ENCODE assay signal across 1 cellular context in genomic region chr17:28865946-28866752, GRCh38.
A peak's percentile ranks its signal among the peaks of the same experiment; 100 is the strongest.
TF ChIP-seq lines count a peak whose summit lies in the region.

No MANE protein-coding gene starts in this region.

TF ChIP-seq in K562, 482 proteins besides CTCF, POLR2A, EP300 and RAD21 (continued from another document and continues in another):
- TF ChIP-seq ZNF407 (IDR thresholded peaks at IDR 0.05; ENCODE audit: low read depth): peak; percentile 9; the same call in 1 of the 2 replicates
- TF ChIP-seq TEAD4 (IDR thresholded peaks at IDR 0.05; ENCODE audit: low read length): no peak
- no peak for TF ChIP-seq TEAD4 (CRISPR knock-in tag; IDR thresholded peaks at IDR 0.05; ENCODE audit: borderline replicate concordance)
- TF ChIP-seq TCF7 (IDR thresholded peaks at IDR 0.05; ENCODE audit: borderline replicate concordance): no peak
- peak; percentile 67 for TF ChIP-seq ZBTB40 (IDR thresholded peaks at IDR 0.05)
- no peak for TF ChIP-seq ZBTB40 (CRISPR knock-in tag; IDR thresholded peaks at IDR 0.05)
- TF ChIP-seq YY1 (IDR thresholded peaks at IDR 0.05; ENCODE audit: borderline replicate concordance in 1 of 3, control insufficient read depth in 1 of 3, extremely low read depth in 1 of 3, insufficient read depth in 3 of 3, insufficient read length in 1 of 3, insufficient replicate concordance in 2 of 3, low read depth in 1 of 3, low read length in 2 of 3): no peak
- TF ChIP-seq CEBPG (CRISPR knock-in tag; IDR thresholded peaks at IDR 0.05): no peak
- no peak for TF ChIP-seq CEBPG (tag; conservative IDR thresholded peaks at IDR 0.05 in 1 of 2, IDR thresholded peaks at IDR 0.05 in 1 of 2)
- TF ChIP-seq ZNF778 (CRISPR knock-in tag; IDR thresholded peaks at IDR 0.05): no peak
- TF ChIP-seq CGGBP1 (CRISPR knock-in tag; IDR thresholded peaks at IDR 0.05): no peak
- no peak for TF ChIP-seq U2AF1 (optimal IDR thresholded peaks at IDR 0.05; ENCODE audit: low read depth, low read length)
- peak; percentile 66; the same call in 1 of the 2 replicates for TF ChIP-seq ETV1 (tag; conservative IDR thresholded peaks at IDR 0.05; ENCODE audit: low read depth)
- peak; percentile 58 for TF ChIP-seq SMARCE1 (IDR thresholded peaks at IDR 0.05)
- TF ChIP-seq RB1 (IDR thresholded peaks at IDR 0.05; ENCODE audit: low read depth): no peak
- no peak for TF ChIP-seq ZBTB8A (IDR thresholded peaks at IDR 0.05; ENCODE audit: partially characterized antibody)
- no peak for TF ChIP-seq GABPB2 (CRISPR knock-in tag; conservative IDR thresholded peaks at IDR 0.05)
- TF ChIP-seq EHMT2 (IDR thresholded peaks at IDR 0.05): no peak; the same call in 1 of the 2 replicates
- peak; percentile 30; the same call in 1 of the 2 replicates for TF ChIP-seq ADNP (tag; IDR thresholded peaks at IDR 0.05)
- no peak for TF ChIP-seq PRPF4 (IDR thresholded peaks at IDR 0.05; ENCODE audit: insufficient read depth, low read depth, low read length, poor library complexity, severe bottlenecking)
- no peak for TF ChIP-seq CREBBP (IDR thresholded peaks at IDR 0.05; ENCODE audit: low read depth, low read length)
- TF ChIP-seq ELK1 (CRISPR knock-in tag; IDR thresholded peaks at IDR 0.05): no peak
- no peak for TF ChIP-seq RFX5 (IDR thresholded peaks at IDR 0.05; ENCODE audit: low read depth, low read length)
- no peak for TF ChIP-seq ZMIZ1 (IDR thresholded peaks at IDR 0.05; ENCODE audit: low read depth in 2 of 2, low read length in 2 of 2)
- no peak for TF ChIP-seq E2F6 (IDR thresholded peaks at IDR 0.05; ENCODE audit: borderline replicate concordance in 1 of 2, extremely low read depth in 1 of 2, insufficient read depth in 1 of 2, insufficient read length in 1 of 2, low read depth in 1 of 2, low read length in 1 of 2, poor library complexity in 1 of 2, severe bottlenecking in 1 of 2)
- TF ChIP-seq YBX1 (IDR thresholded peaks at IDR 0.05): no peak
- no peak for TF ChIP-seq ZNF143 (CRISPR knock-in tag; IDR thresholded peaks at IDR 0.05)
- TF ChIP-seq JUND (IDR thresholded peaks at IDR 0.05; ENCODE audit: borderline replicate concordance, low read depth, low read length): peak; percentile 27; the same call in 1 of the 2 replicates
- no peak; the same call in 2 of the 3 replicates for TF ChIP-seq JUND (tag; IDR thresholded peaks at IDR 0.05; ENCODE audit: borderline replicate concordance, low read depth, low read length)
